8 cellular contexts compared by ENCODE assay signal in the genomic region with DNA sequence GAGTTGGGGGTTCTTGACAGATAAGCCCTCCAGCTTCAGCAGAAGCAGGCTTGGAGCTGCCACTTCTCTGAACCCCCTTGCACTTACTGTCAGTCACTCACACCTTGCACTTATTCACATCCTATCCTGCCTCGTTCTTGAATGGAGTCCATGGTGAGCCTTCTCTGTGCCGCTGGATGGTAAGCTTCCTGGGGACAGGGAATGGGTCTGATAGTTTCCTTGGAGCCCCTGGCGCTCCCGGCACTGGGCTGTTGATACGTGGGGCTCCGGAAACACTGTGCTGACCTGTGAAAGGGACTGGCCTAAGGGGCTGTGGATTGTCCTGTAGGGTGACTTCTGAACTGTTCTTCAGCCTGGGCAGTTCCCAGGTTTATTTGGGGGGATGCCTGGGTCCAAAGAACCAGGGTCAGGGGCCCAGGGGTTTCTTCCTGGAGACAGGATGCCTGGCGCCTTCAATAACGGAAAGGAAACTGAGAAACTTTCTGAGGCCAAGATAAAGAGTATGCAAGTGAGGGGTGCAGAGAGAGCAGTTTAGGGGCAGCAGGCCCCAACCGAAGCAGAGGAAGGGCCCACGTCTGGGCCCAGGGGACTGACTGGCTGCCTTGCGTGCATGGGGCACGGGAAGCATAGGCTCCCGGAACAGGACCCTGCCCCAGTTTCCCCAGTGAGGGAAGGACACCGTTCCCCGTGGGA. TPM values are rescaled to one million over a fixed set of nuclear protein-coding genes. Genes with fewer than 3 reads are reported as not detected.
A peak's percentile ranks its signal among the peaks of the same experiment; 100 is the strongest.
DNase-seq lines count a peak whose midpoint lies in the region; ATAC-seq, FAIRE-seq and TF ChIP-seq lines count a peak whose summit lies in the region.

No MANE protein-coding gene starts in this region.

- H3K9me3 ChIP-seq in heart right ventricle (no peaks in the 10 kb centered on the region), small intestine (ENCODE audit: control insufficient read depth, low read depth) (no peaks in the 10 kb centered on the region)

- ATAC-seq in activated T-cell treated with anti-CD3 and anti-CD28 coated beads, Interleukin-2, amount 50 U/mL, for 4 hours = peak; percentile 30 to 36
- ATAC-seq in HG03066 (IDR thresholded peaks at IDR 0.05; ENCODE audit: low read depth, unreplicated experiment) = peak; percentile 43
- ATAC-seq in heart right ventricle = peak in 3 of 8 donors; percentile 0 to 3 (median 1)

- peaks cover 2% of the 10 kb centered on the region for H3K36me3 Mint-ChIP-seq in activated T-cell treated with anti-CD3 and anti-CD28 coated beads, Interleukin-2, amount 50 U/mL, for 4 hours (ENCODE audit: insufficient read depth)

- H3K27me3 Mint-ChIP-seq in activated T-cell treated with anti-CD3 and anti-CD28 coated beads, Interleukin-2, amount 50 U/mL, for 4 hours (ENCODE audit: low read depth) = no peaks in the 10 kb centered on the region

- H3K27ac ChIP-seq in heart right ventricle (peak overlapping the region; percentile 68 to 96 (median 88)), small intestine (ENCODE audit: low read depth in 1 of 2, low read length in 1 of 2) (peak overlapping the region in 1 of 2 donors; percentile 82)

- FAIRE-seq in small intestine (lab: Jason Lieb, UNC) = no peak

- peaks cover 31% of the 10 kb centered on the region for H3K4me1 Mint-ChIP-seq in activated T-cell treated with anti-CD3 and anti-CD28 coated beads, Interleukin-2, amount 50 U/mL, for 4 hours (ENCODE audit: low read depth)

- TF ChIP-seq CTCF in WI38 (IDR thresholded peaks at IDR 0.05; ENCODE audit: low read depth, low read length) (no peak), heart right ventricle (IDR thresholded peaks at IDR 0.05) (no peak)

- DNase-seq in activated T-cell treated with anti-CD3 and anti-CD28 coated beads, Interleukin-2, amount 50 U/mL, for 4 hours = no peak
- DNase-seq in activated T-cell treated with anti-CD3 and anti-CD28 coated beads for 4 hours (no peak), heart right ventricle (no peak), small intestine (no peak), NCI-H446 (lab: John Stamatoyannopoulos, UW) (no peak)
- DNase-seq in activated CD4-positive, alpha-beta T cell treated with anti-CD3 and anti-CD28 coated beads, Interleukin-2, amount 50 U/mL, for 1 hour = no peak

- H3K4me1 ChIP-seq in heart right ventricle (peaks cover 28 to 93% (median 91%) of the 10 kb centered on the region in 9 donors), small intestine (ENCODE audit: control insufficient read depth in 2 of 2, insufficient read depth in 1 of 2, low read depth in 1 of 2, low read length in 1 of 2) (peaks cover 0 to 4% of the 10 kb centered on the region in 2 donors)

- H3K36me3 ChIP-seq in heart right ventricle (no peaks in the 10 kb centered on the region), small intestine (ENCODE audit: control insufficient read depth in 2 of 2, insufficient read depth in 2 of 2, low read length in 2 of 2) (no peaks in the 10 kb centered on the region)

- no peaks in the 10 kb centered on the region for H3K9me3 Mint-ChIP-seq in activated T-cell treated with anti-CD3 and anti-CD28 coated beads, Interleukin-2, amount 50 U/mL, for 4 hours

- intact Hi-C loops in heart right ventricle (cut with DNase I) = loop anchor here in 7 of 10 donors (2.0 to 10.0 kb wide), 8 partner anchors 36 to 63 kb away; no protein-coding TSS in a partner anchor

- H3K27me3 ChIP-seq in heart right ventricle = no peaks in the 10 kb centered on the region
- H3K27me3 ChIP-seq in small intestine (ENCODE audit: control insufficient read depth in 2 of 2, insufficient read depth in 2 of 2, low read length in 2 of 2) = no peaks in the 10 kb centered on the region

- peak overlapping the region; percentile 91 for H3K4me3 Mint-ChIP-seq in activated T-cell treated with anti-CD3 and anti-CD28 coated beads, Interleukin-2, amount 50 U/mL, for 4 hours

- H3K4me3 ChIP-seq in WI38 (ENCODE audit: low read depth, low read length) = peak overlapping the region; percentile 85
- peak overlapping the region; percentile 36 to 97 (median 74) for H3K4me3 ChIP-seq in heart right ventricle
- H3K4me3 ChIP-seq in small intestine (ENCODE audit: low read depth in 1 of 2, low read length in 2 of 2) = peak overlapping the region; percentile 64 to 70

- 22% methylated on average over 15 of the region's 15 CpGs for WGBS in heart right ventricle, 2 donors
- WGBS in small intestine, 3 donors = 24 to 49% (median 38%) methylated on average over 15 of the region's 15 CpGs

RNA-seq across cellular contexts. Expression of a gene that starts 0.7 kb away (rescaled TPM):
- total RNA-seq in activated T-cell treated with anti-CD3 and anti-CD28 coated beads, Interleukin-2, amount 50 U/mL, for 4 hours = 1 to 10 TPM; 7.7 to 8.2 (median 7.9) TPM
- 10 to 100 TPM; 24.8 to 51.0 (median 43.4) TPM for total RNA-seq in heart right ventricle
- polyA plus RNA-seq in heart right ventricle = 10 to 100 TPM; 96.2 to 98.2 TPM
- 10 to 100 TPM in 1 of 3 donors, 1 to 10 TPM in 2; 1.6 to 11.6 (median 2.2) TPM for polyA plus RNA-seq in small intestine

RNA-seq across cellular contexts. Expression of a gene that starts 50.9 kb away (rescaled TPM):
- total RNA-seq in activated T-cell treated with anti-CD3 and anti-CD28 coated beads, Interleukin-2, amount 50 U/mL, for 4 hours = 10 to 100 TPM; 31.4 to 37.6 (median 37.5) TPM
- total RNA-seq in heart right ventricle = 10 to 100 TPM in 6 of 10 donors, 1 to 10 TPM in 4; 6.5 to 17.3 (median 10.6) TPM
- polyA plus RNA-seq in heart right ventricle (10 to 100 TPM in 1 of 2 donors, 1 to 10 TPM in 1; 8.8 to 17.1 TPM), small intestine (10 to 100 TPM; 13.6 to 23.3 (median 19.2) TPM)
